ENCODE assay signal across 20 cellular contexts in the genomic region with DNA sequence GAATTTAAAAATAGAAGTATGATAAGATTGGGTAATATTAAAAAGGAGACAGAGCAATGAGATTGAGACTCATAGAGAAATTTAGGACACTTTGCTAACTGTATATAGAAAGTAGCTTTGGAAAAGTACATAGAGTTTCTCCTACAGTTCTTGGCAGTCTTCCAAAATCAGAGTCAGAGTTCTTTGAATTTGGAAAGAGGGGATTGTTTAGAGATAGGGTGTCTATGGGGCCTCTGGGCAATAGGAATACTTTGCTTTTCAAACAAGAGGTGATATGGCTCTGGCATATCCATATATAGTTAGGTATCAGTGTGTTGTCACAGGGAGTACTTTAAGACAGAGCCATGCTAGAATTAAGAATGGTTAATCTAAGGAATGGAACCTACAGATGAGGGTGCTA.
DNase-seq lines count a peak whose midpoint lies in the region; ATAC-seq, FAIRE-seq and TF ChIP-seq lines count a peak whose summit lies in the region.
"Had no signal": no experiment of that assay in that cellular context is flagged by ENCODE, and none has a peak within 500 bp of the region (broad histone marks: within the 10 kb centered on the region; RNA-seq: fewer than 3 reads in every experiment).

No MANE protein-coding gene starts in this region.

- no peak for FAIRE-seq in HepG2 (lab: Jason Lieb, UNC)
- FAIRE-seq: endothelial cell of umbilical vein had no signal

- in situ Hi-C loops in HepG2 (cut with HindIII; ENCODE audit: extremely low pct_ligation_motif_present, low pct_unique_long_range_greater_than_20kb) (no loop called here), SK-MEL-5 (cut with HindIII; ENCODE audit: low pct_unique_long_range_greater_than_20kb, low sequenced_read_pairs) (no loop called here)

- H3K4me3 ChIP-seq in HepG2 (replicated peaks in 1 of 3; ENCODE audit: insufficient read depth in 1 of 3, low read depth in 2 of 3, low read length in 3 of 3): no peak overlapping the region
- H3K4me3 ChIP-seq in right lobe of liver: no peak overlapping the region
- H3K4me3 ChIP-seq in foreskin fibroblast (ENCODE audit: low read depth in 1 of 2, low read length in 2 of 2): no peak overlapping the region
- no peak overlapping the region for H3K4me3 ChIP-seq in vagina
- H3K4me3 ChIP-seq: coronary artery, MG63, SJSA1, thoracic aorta had no signal

- H3K9ac ChIP-seq in HepG2 (ENCODE audit: insufficient read depth, low read depth, low read length): no peak overlapping the region

- TF ChIP-seq EP300 in HepG2 (IDR thresholded peaks at IDR 0.05; ENCODE audit: low read depth in 2 of 2, low read length in 2 of 2): no peak
- TF ChIP-seq EP300 in HepG2 (CRISPR knock-in tag; IDR thresholded peaks at IDR 0.05; ENCODE audit: borderline replicate concordance): no peak

- 0 out of 2 replicates have a peak overlapping the region, but pooled peaks have one; percentile 12 for H3K4me2 ChIP-seq in HepG2 (ENCODE audit: low read depth, low read length)

- H3K9me3 ChIP-seq in HepG2 (ENCODE audit: low read length) (no peaks in the 10 kb centered on the region), right lobe of liver (no peaks in the 10 kb centered on the region), vagina (no peaks in the 10 kb centered on the region)
- H3K9me3 ChIP-seq: MG63, SJSA1, thoracic aorta had no signal

- H2AFZ ChIP-seq in HepG2 (ENCODE audit: low read length): no peak overlapping the region

- CTCF ChIA-PET in HepG2 (lab: Yijun Ruan, JAX; ENCODE audit: low intra/inter-chr PET ratio, low total read pairs): no interaction called here

- no peaks in the 10 kb centered on the region for H3K27me3 ChIP-seq in HepG2 (ENCODE audit: control insufficient read depth in 1 of 2, insufficient read depth in 2 of 2, low read length in 2 of 2)
- H3K27me3 ChIP-seq in right lobe of liver: no peaks in the 10 kb centered on the region
- no peaks in the 10 kb centered on the region for H3K27me3 ChIP-seq in vagina
- H3K27me3 ChIP-seq: MG63, SJSA1 had no signal

- TF ChIP-seq POLR2A in HepG2 (IDR thresholded peaks at IDR 0.05; ENCODE audit: insufficient read depth in 1 of 2, low read depth in 2 of 2, low read length in 2 of 2): no peak
- TF ChIP-seq POLR2A in right lobe of liver (IDR thresholded peaks at IDR 0.05): no peak
- no peak for TF ChIP-seq POLR2A in vagina (IDR thresholded peaks at IDR 0.05)

- POLR2A ChIA-PET in HepG2 (lab: Yijun Ruan, JAX): no interaction called here

- BruUV-seq in HepG2 (replicated peaks; lab: Mats Ljungman, UMichigan): no TSS peak

- TF ChIP-seq CTCF in HepG2 (CRISPR knock-in tag; IDR thresholded peaks at IDR 0.05): no peak
- TF ChIP-seq CTCF in right lobe of liver (IDR thresholded peaks at IDR 0.05): no peak
- no peak for TF ChIP-seq CTCF in foreskin fibroblast (IDR thresholded peaks at IDR 0.05; ENCODE audit: low read depth, low read length)
- no peak for TF ChIP-seq CTCF in vagina (IDR thresholded peaks at IDR 0.05)

- DNase-seq in HepG2 (ENCODE audit: low spot score) (peak; percentile 18), right lobe of liver (no peak), SK-MEL-5 (ENCODE audit: low read depth, low spot score) (peak; percentile 1), foreskin fibroblast (peak; percentile 15 to 58), vagina (ENCODE audit: extremely low spot score in 2 of 2) (no peak), NCI-H524 (lab: John Stamatoyannopoulos, UW) (no peak), NCI-H226 (no peak), NCI-H2227 treated with DMSO at 0.1 percent for 48 hours (lab: John Stamatoyannopoulos, UW) (no peak)
- DNase-seq: activated gamma-delta T cell treated with Interleukin-2 at 50 U/mL for 16 hours; aorta; MG63; NCI-H2107; nucleus accumbens; stimulated activated CD4-positive, alpha-beta T cell treated with anti-CD3 and anti-CD28 coated beads, Interleukin-4, amount 100 ng/mL, for 1 hour; stimulated activated CD8-positive, alpha-beta memory T cell treated with anti-CD3 and anti-CD28 coated beads, Interleukin-4, amount 100 ng/mL, for 48 hours; T1000 had no signal

- H3K4me1 ChIP-seq in HepG2 (ENCODE audit: insufficient read depth, low read length) (peaks cover 15% of the 10 kb centered on the region), right lobe of liver (no peaks in the 10 kb centered on the region), vagina (peaks cover 45% of the 10 kb centered on the region)
- H3K4me1 ChIP-seq: SJSA1 had no signal

- no peak for ATAC-seq in HepG2
- no peak for ATAC-seq in right lobe of liver

- H3K36me3 ChIP-seq in HepG2 (replicated peaks in 1 of 2; ENCODE audit: control insufficient read depth in 1 of 2, insufficient read depth in 2 of 2, low read length in 2 of 2) (no peaks in the 10 kb centered on the region), right lobe of liver (no peaks in the 10 kb centered on the region), vagina (no peaks in the 10 kb centered on the region)
- H3K36me3 ChIP-seq: MG63, SJSA1, thoracic aorta had no signal

- no peaks in the 10 kb centered on the region for H3K79me2 ChIP-seq in HepG2 (ENCODE audit: insufficient read depth, low read length)

- intact Hi-C loops in HepG2 (cut with micrococcal nuclease; ENCODE audit: unreplicated experiment): no loop called here
- intact Hi-C loops in right lobe of liver (cut with DNase I): no loop called here
- intact Hi-C loops in vagina (cut with DNase I): no loop called here

- H3K27ac ChIP-seq in HepG2 (ENCODE audit: extremely low read length, insufficient read depth, low read length): no peak overlapping the region
- no peak overlapping the region for H3K27ac ChIP-seq in right lobe of liver
- H3K27ac ChIP-seq in vagina: peak overlapping the region; percentile 45
- H3K27ac ChIP-seq: SJSA1, thoracic aorta had no signal

- no peak for TF ChIP-seq RAD21 in HepG2 (CRISPR knock-in tag; IDR thresholded peaks at IDR 0.05)

- no peaks in the 10 kb centered on the region for H4K20me1 ChIP-seq in HepG2 (ENCODE audit: insufficient read depth, low read length)

TF ChIP-seq in HepG2, 621 proteins besides CTCF, POLR2A, EP300 and RAD21:
- TF ChIP-seq ZNF441 (CRISPR knock-in tag; IDR thresholded peaks at IDR 0.05; ENCODE audit: borderline replicate concordance) (no peak), ZNF484 (CRISPR knock-in tag; IDR thresholded peaks at IDR 0.05; ENCODE audit: borderline replicate concordance, low read depth) (no peak)

Comparison
In these comparisons a context has a peak if more than half of its experiments do, and no peak if none do; other contexts are left out.
1. DNase-seq: peak in HepG2 (single experiment), SK-MEL-5 (single experiment) and foreskin fibroblast (2 of 2); none in right lobe of liver (0 of 3), vagina (0 of 2), NCI-H524 (0 of 2), NCI-H226 (single experiment) and NCI-H2227 treated with DMSO at 0.1 percent for 48 hours (single experiment).